ENCODE assay signal across 1 cellular context in the genomic region with DNA sequence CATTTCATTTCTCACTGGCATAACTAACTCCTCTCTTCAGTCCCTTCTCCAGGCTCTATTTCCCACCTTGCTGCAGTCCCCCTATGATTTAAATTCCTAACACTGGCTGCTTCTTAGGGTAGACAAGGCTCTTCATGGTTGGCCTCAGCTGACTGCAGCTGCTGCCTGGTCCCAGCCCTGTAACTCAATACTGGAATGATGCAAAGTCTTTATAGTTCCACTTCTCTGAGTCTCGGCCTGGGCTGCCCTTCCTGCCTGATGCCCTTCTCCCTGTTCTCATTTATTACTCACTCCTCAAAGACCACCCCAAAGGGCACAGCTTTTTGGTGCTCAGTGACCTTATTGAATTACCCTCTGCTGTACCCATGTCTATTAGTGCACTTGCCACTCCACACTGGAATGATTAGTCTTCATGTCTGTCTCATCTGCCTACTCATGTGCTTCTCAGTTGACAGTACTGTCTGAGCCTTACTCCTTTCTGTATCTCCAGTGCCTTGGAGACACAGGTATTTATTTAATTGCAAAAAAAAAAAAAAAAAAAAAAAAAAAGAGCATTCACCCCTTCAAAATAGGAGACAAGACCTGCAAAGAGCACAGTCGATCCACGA.
TF ChIP-seq lines count a peak whose summit lies in the region.

No MANE protein-coding gene starts in this region.

TF ChIP-seq in WTC11, 78 proteins besides CTCF, POLR2A, EP300 and RAD21 (continued from another document):
- TF ChIP-seq, protein P1, sequence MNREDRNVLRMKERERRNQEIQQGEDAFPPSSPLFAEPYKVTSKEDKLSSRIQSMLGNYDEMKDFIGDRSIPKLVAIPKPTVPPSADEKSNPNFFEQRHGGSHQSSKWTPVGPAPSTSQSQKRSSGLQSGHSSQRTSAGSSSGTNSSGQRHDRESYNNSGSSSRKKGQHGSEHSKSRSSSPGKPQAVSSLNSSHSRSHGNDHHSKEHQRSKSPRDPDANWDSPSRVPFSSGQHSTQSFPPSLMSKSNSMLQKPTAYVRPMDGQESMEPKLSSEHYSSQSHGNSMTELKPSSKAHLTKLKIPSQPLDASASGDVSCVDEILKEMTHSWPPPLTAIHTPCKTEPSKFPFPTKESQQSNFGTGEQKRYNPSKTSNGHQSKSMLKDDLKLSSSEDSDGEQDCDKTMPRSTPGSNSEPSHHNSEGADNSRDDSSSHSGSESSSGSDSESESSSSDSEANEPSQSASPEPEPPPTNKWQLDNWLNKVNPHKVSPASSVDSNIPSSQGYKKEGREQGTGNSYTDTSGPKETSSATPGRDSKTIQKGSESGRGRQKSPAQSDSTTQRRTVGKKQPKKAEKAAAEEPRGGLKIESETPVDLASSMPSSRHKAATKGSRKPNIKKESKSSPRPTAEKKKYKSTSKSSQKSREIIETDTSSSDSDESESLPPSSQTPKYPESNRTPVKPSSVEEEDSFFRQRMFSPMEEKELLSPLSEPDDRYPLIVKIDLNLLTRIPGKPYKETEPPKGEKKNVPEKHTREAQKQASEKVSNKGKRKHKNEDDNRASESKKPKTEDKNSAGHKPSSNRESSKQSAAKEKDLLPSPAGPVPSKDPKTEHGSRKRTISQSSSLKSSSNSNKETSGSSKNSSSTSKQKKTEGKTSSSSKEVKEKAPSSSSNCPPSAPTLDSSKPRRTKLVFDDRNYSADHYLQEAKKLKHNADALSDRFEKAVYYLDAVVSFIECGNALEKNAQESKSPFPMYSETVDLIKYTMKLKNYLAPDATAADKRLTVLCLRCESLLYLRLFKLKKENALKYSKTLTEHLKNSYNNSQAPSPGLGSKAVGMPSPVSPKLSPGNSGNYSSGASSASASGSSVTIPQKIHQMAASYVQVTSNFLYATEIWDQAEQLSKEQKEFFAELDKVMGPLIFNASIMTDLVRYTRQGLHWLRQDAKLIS (CRISPR knock-in tag; IDR thresholded peaks at IDR 0.05; ENCODE audit: borderline replicate concordance) = no peak
- TF ChIP-seq ZNF263 (CRISPR knock-in tag; IDR thresholded peaks at IDR 0.05; ENCODE audit: low read depth) = no peak
- no peak for TF ChIP-seq RORB (CRISPR knock-in tag; IDR thresholded peaks at IDR 0.05)
- TF ChIP-seq RELA (CRISPR knock-in tag; IDR thresholded peaks at IDR 0.05; ENCODE audit: borderline replicate concordance) = no peak
- TF ChIP-seq, protein P2, sequence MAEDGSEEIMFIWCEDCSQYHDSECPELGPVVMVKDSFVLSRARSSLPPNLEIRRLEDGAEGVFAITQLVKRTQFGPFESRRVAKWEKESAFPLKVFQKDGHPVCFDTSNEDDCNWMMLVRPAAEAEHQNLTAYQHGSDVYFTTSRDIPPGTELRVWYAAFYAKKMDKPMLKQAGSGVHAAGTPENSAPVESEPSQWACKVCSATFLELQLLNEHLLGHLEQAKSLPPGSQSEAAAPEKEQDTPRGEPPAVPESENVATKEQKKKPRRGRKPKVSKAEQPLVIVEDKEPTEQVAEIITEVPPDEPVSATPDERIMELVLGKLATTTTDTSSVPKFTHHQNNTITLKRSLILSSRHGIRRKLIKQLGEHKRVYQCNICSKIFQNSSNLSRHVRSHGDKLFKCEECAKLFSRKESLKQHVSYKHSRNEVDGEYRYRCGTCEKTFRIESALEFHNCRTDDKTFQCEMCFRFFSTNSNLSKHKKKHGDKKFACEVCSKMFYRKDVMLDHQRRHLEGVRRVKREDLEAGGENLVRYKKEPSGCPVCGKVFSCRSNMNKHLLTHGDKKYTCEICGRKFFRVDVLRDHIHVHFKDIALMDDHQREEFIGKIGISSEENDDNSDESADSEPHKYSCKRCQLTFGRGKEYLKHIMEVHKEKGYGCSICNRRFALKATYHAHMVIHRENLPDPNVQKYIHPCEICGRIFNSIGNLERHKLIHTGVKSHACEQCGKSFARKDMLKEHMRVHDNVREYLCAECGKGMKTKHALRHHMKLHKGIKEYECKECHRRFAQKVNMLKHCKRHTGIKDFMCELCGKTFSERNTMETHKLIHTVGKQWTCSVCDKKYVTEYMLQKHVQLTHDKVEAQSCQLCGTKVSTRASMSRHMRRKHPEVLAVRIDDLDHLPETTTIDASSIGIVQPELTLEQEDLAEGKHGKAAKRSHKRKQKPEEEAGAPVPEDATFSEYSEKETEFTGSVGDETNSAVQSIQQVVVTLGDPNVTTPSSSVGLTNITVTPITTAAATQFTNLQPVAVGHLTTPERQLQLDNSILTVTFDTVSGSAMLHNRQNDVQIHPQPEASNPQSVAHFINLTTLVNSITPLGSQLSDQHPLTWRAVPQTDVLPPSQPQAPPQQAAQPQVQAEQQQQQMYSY (CRISPR knock-in tag; IDR thresholded peaks at IDR 0.05) = no peak
- TF ChIP-seq, protein P3, sequence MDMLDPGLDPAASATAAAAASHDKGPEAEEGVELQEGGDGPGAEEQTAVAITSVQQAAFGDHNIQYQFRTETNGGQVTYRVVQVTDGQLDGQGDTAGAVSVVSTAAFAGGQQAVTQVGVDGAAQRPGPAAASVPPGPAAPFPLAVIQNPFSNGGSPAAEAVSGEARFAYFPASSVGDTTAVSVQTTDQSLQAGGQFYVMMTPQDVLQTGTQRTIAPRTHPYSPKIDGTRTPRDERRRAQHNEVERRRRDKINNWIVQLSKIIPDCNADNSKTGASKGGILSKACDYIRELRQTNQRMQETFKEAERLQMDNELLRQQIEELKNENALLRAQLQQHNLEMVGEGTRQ (CRISPR knock-in tag; IDR thresholded peaks at IDR 0.05) = no peak
- TF ChIP-seq FOXK1 (CRISPR knock-in tag; IDR thresholded peaks at IDR 0.05) = no peak
- TF ChIP-seq NR3C1 (CRISPR knock-in tag; conservative IDR thresholded peaks at IDR 0.05; ENCODE audit: low read depth) = no peak
